ENCODE assay signal across 24 cellular contexts in the genomic region with DNA sequence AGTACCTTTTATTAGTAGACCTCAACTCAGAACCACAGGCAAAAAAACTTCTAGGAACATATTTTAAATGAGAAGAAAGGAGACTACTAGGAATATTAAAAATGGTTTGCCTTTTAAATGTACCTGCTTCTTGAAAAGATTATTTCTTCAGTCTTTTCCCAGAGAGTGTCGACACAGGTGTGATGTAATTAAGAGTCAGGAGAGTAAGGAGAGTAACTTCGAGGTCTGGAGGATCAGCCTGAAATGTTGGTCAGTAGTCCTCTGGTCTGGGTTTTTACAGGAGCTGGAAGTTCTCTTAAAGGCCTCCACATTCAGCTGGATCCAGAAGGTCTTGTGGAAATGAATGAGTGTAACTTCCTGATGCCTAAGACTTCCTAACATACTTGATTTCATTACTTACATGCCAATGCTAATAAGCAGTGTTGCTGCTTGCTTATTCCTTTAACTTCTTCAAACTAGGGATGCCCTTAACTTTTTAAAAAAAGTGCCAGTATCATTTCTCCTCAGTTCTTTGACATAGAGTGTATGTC. TPM values are rescaled to one million over a fixed set of nuclear protein-coding genes. Genes with fewer than 3 reads are reported as not detected.
DNase-seq lines count a peak whose midpoint lies in the region; ATAC-seq, FAIRE-seq and TF ChIP-seq lines count a peak whose summit lies in the region.
"Had no signal": no experiment of that assay in that cellular context is flagged by ENCODE, and none has a peak within 500 bp of the region (broad histone marks: within the 10 kb centered on the region; RNA-seq: fewer than 3 reads in every experiment).

A gene (minus strand): TSS at position 345 of the 530 bp plus-strand sequence. CDS start 6,478 bp downstream, outside the sequence.

- H3K36me3 ChIP-seq in adipocyte (ENCODE audit: control insufficient read depth, insufficient read depth, low read length, severe bottlenecking), result no peaks in the 10 kb centered on the region
- H3K36me3 ChIP-seq in SJCRH30, result no peaks in the 10 kb centered on the region
- H3K36me3 ChIP-seq: neural progenitor cell, prostate gland had no signal

- peak within 1 kb of the TSS; percentile 70 for H3K27ac Mint-ChIP-seq in activated naive CD4-positive, alpha-beta T cell treated with anti-CD3 and anti-CD28 coated beads, Interleukin-2, amount 50 U/mL, for 24 hours
- H3K27ac Mint-ChIP-seq in stimulated activated naive B cell treated with anti-CD40 and anti-IgM and Interleukin-4, amounts not matched to agents 10 μg/mL and 1 μg/mL and 100 μg/mL, for 72 hours, result peak within 1 kb of the TSS; percentile 26
- peak within 1 kb of the TSS in 1 of 2 donors; percentile 36 for H3K27ac Mint-ChIP-seq in stimulated activated naive CD8-positive, alpha-beta T cell treated with anti-CD3 and anti-CD28 coated beads, Interleukin-15, amount 100 ng/mL, for 72 hours
- H3K27ac Mint-ChIP-seq: neural progenitor cell; T-helper 1 cell treated with Interleukin-12 subunit alpha and Interleukin-12 subunit beta and Interleukin-4 antibody, amounts not matched to agents 30 μg/mL and 1 μg/mL, for 36 hours had no signal

- H3K9me3 Mint-ChIP-seq in activated naive CD4-positive, alpha-beta T cell treated with anti-CD3 and anti-CD28 coated beads, Interleukin-2, amount 50 U/mL, for 24 hours, result no peaks in the 10 kb centered on the region
- peaks cover 6 to 9% of the 10 kb centered on the region in 2 donors for H3K9me3 Mint-ChIP-seq in stimulated activated naive B cell treated with anti-CD40 and anti-IgM and Interleukin-4, amounts not matched to agents 10 μg/mL and 1 μg/mL and 100 μg/mL, for 72 hours
- H3K9me3 Mint-ChIP-seq in stimulated activated naive CD8-positive, alpha-beta T cell treated with anti-CD3 and anti-CD28 coated beads, Interleukin-15, amount 100 ng/mL, for 72 hours, result no peaks in the 10 kb centered on the region
- H3K9me3 Mint-ChIP-seq: neural progenitor cell; T-helper 1 cell treated with Interleukin-12 subunit alpha and Interleukin-12 subunit beta and Interleukin-4 antibody, amounts not matched to agents 30 μg/mL and 1 μg/mL, for 36 hours had no signal

- H3K36me3 Mint-ChIP-seq in activated naive CD4-positive, alpha-beta T cell treated with anti-CD3 and anti-CD28 coated beads, Interleukin-2, amount 50 U/mL, for 24 hours, result peaks cover 19% of the 10 kb centered on the region
- H3K36me3 Mint-ChIP-seq in stimulated activated naive B cell treated with anti-CD40 and anti-IgM and Interleukin-4, amounts not matched to agents 10 μg/mL and 1 μg/mL and 100 μg/mL, for 72 hours, result peaks cover 28 to 54% of the 10 kb centered on the region in 2 donors

- no peaks in the 10 kb centered on the region for H3K9me3 ChIP-seq in adipocyte (ENCODE audit: control insufficient read depth, low read length)
- H3K9me3 ChIP-seq in SJCRH30 (replicated peaks), result no peaks in the 10 kb centered on the region
- H3K9me3 ChIP-seq: prostate gland had no signal

- H3K4me1 ChIP-seq in adipocyte (ENCODE audit: control insufficient read depth, insufficient read depth, low read length) (peaks cover 18% of the 10 kb centered on the region), SJCRH30 (0 out of 2 replicates have a peak, but pooled peaks cover 7% of the 10 kb centered on the region)
- H3K4me1 ChIP-seq: neural progenitor cell, prostate gland had no signal

- H3K9ac ChIP-seq in adipocyte (ENCODE audit: low read length), result no peak within 1 kb of the TSS
- H3K9ac ChIP-seq: neural progenitor cell had no signal

- no peak for ATAC-seq in stimulated activated naive B cell treated with anti-CD40 and anti-IgM and Interleukin-4, amounts not matched to agents 10 μg/mL and 1 μg/mL and 100 μg/mL, for 72 hours (replicated peaks)
- no peak for ATAC-seq in stimulated activated naive CD8-positive, alpha-beta T cell treated with anti-CD3 and anti-CD28 coated beads, Interleukin-15, amount 100 ng/mL, for 72 hours
- ATAC-seq: left lobe of liver had no signal

- no peak for TF ChIP-seq CTCF in fibroblast of pulmonary artery (IDR thresholded peaks at IDR 0.05; ENCODE audit: low read length, missing control alignments)

- H3K4me3 ChIP-seq in adipocyte (ENCODE audit: low read length) (no peak within 1 kb of the TSS), fibroblast of pulmonary artery (replicated peaks; ENCODE audit: low read depth, low read length) (no peak within 1 kb of the TSS), SJCRH30 (no peak within 1 kb of the TSS)
- H3K4me3 ChIP-seq: neural progenitor cell, prostate gland had no signal

- DNase-seq in activated naive CD4-positive, alpha-beta T cell (lab: John Stamatoyannopoulos, UW), result no peak
- DNase-seq in adipocyte (ENCODE audit: low read depth), result peak; percentile 35
- peak; percentile 36 for DNase-seq in fibroblast of pulmonary artery (ENCODE audit: low read depth)
- no peak for DNase-seq in stimulated activated naive B cell treated with anti-CD40 and anti-IgM and Interleukin-4, amounts not matched to agents 10 μg/mL and 1 μg/mL and 100 μg/mL, for 72 hours
- DNase-seq in stimulated activated naive CD8-positive, alpha-beta T cell treated with anti-CD3 and anti-CD28 coated beads, Interleukin-15, amount 100 ng/mL, for 72 hours, result no peak
- no peak for DNase-seq in SJCRH30
- DNase-seq in urothelium cell line (ENCODE audit: low spot score), result no peak
- DNase-seq: 8988T; activated CD4-positive, alpha-beta T cell treated with anti-CD3 and anti-CD28 coated beads, Interleukin-2, amount 50 U/mL, for 48 hours; activated effector memory CD4-positive, alpha-beta T cell treated with anti-CD3 and anti-CD28 coated beads, Interleukin-2, amount 50 U/mL, for 16 hours; amygdala; effector CD4-positive, alpha-beta T cell; head of caudate nucleus; NCI-H2171 treated with DMSO at 0.1 percent for 48 hours; NCI-H774; SHP77 treated with DMSO at 0.1 percent for 48 hours; small intestine; stimulated activated CD4-positive, alpha-beta T cell treated with anti-CD3 and anti-CD28 coated beads, Interleukin-4, amount 100 ng/mL, for 24 hours had no signal

- no peak within 1 kb of the TSS for H3K4me3 Mint-ChIP-seq in activated naive CD4-positive, alpha-beta T cell treated with anti-CD3 and anti-CD28 coated beads, Interleukin-2, amount 50 U/mL, for 24 hours
- H3K4me3 Mint-ChIP-seq in stimulated activated naive B cell treated with anti-CD40 and anti-IgM and Interleukin-4, amounts not matched to agents 10 μg/mL and 1 μg/mL and 100 μg/mL, for 72 hours, result no peak within 1 kb of the TSS
- H3K4me3 Mint-ChIP-seq in stimulated activated naive CD8-positive, alpha-beta T cell treated with anti-CD3 and anti-CD28 coated beads, Interleukin-15, amount 100 ng/mL, for 72 hours, result no peak within 1 kb of the TSS
- H3K4me3 Mint-ChIP-seq: neural progenitor cell; T-helper 1 cell treated with Interleukin-12 subunit alpha and Interleukin-12 subunit beta and Interleukin-4 antibody, amounts not matched to agents 30 μg/mL and 1 μg/mL, for 36 hours had no signal

- H3K27me3 ChIP-seq in adipocyte (replicated peaks; ENCODE audit: control insufficient read depth, insufficient read depth, low read length) (no peaks in the 10 kb centered on the region), SJCRH30 (no peaks in the 10 kb centered on the region)
- H3K27me3 ChIP-seq: neural progenitor cell had no signal

- peaks cover 24% of the 10 kb centered on the region for H3K4me1 Mint-ChIP-seq in activated naive CD4-positive, alpha-beta T cell treated with anti-CD3 and anti-CD28 coated beads, Interleukin-2, amount 50 U/mL, for 24 hours
- peaks cover 16 to 28% of the 10 kb centered on the region in 2 donors for H3K4me1 Mint-ChIP-seq in stimulated activated naive B cell treated with anti-CD40 and anti-IgM and Interleukin-4, amounts not matched to agents 10 μg/mL and 1 μg/mL and 100 μg/mL, for 72 hours
- H3K4me1 Mint-ChIP-seq in stimulated activated naive CD8-positive, alpha-beta T cell treated with anti-CD3 and anti-CD28 coated beads, Interleukin-15, amount 100 ng/mL, for 72 hours, result peaks cover 24% of the 10 kb centered on the region
- H3K4me1 Mint-ChIP-seq: neural progenitor cell had no signal

- no peak within 1 kb of the TSS for H3K27ac ChIP-seq in SJCRH30
- H3K27ac ChIP-seq: neural progenitor cell, prostate gland, VCaP had no signal

- no peaks in the 10 kb centered on the region for H3K27me3 Mint-ChIP-seq in activated naive CD4-positive, alpha-beta T cell treated with anti-CD3 and anti-CD28 coated beads, Interleukin-2, amount 50 U/mL, for 24 hours
- no peaks in the 10 kb centered on the region for H3K27me3 Mint-ChIP-seq in stimulated activated naive B cell treated with anti-CD40 and anti-IgM and Interleukin-4, amounts not matched to agents 10 μg/mL and 1 μg/mL and 100 μg/mL, for 72 hours
- H3K27me3 Mint-ChIP-seq in stimulated activated naive CD8-positive, alpha-beta T cell treated with anti-CD3 and anti-CD28 coated beads, Interleukin-15, amount 100 ng/mL, for 72 hours, result no peaks in the 10 kb centered on the region

- no peak for FAIRE-seq in urothelium cell line (lab: Jason Lieb, UNC)
- FAIRE-seq: small intestine had no signal

RNA-seq across cellular contexts. Expression of the gene that starts here (rescaled TPM):
- not detected in 2 replicates for total RNA-seq in SJCRH30 (2014; rRNA removed; shearing (Covaris generic))
- total RNA-seq: left lobe of liver, prostate gland had no signal

Comparison
In these comparisons a context has a peak if more than half of its experiments do, and no peak if none do; other contexts are left out.
1. DNase-seq: peak in adipocyte (single experiment) and fibroblast of pulmonary artery (single experiment); none in activated naive CD4-positive, alpha-beta T cell (0 of 4), stimulated activated naive B cell treated with anti-CD40 and anti-IgM and Interleukin-4, amounts not matched to agents 10 μg/mL and 1 μg/mL and 100 μg/mL, for 72 hours (single experiment), stimulated activated naive CD8-positive, alpha-beta T cell treated with anti-CD3 and anti-CD28 coated beads, Interleukin-15, amount 100 ng/mL, for 72 hours (0 of 2), SJCRH30 (0 of 2) and urothelium cell line (single experiment).